Comparison of ENCODE assay signal across 11 cellular contexts in the genomic region with DNA sequence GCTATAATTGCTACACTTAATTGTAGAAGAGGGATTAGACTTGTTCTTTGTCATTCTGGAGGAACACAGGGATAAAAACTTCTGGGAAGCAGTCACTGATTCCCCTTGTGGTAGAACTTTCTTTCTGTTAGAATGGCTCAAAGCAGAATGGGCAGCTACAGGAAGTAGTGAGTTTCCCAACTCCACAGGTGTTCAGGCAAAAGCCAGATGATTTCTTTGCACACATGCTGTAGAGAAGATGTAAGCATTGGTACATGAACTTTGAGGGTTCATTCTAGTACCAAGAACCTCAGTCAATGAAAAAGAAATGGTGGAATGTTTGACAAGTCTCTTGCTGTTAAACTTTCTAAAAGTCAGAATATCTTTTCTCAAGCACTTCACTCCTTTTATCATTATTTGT.
"Had no signal": no experiment of that assay in that cellular context is flagged by ENCODE, and none has a peak within 500 bp of the region (broad histone marks: within the 10 kb centered on the region; RNA-seq: fewer than 3 reads in every experiment).

No MANE protein-coding gene starts in this region.

- H3K27me3 Mint-ChIP-seq: activated naive CD4-positive, alpha-beta T cell treated with anti-CD3 and anti-CD28 coated beads, Interleukin-2, amount 10 ng/mL, durations not matched to agents 7 days and 5 days; activated T-helper 17 cell treated with anti-CD3 and anti-CD28 coated beads, Interleukin-2, amount 50 U/mL, for 72 hours; stimulated activated naive CD8-positive, alpha-beta T cell treated with anti-CD3 and anti-CD28 coated beads, Interleukin-15, Interleukin-2, amounts not matched to agents 100 ng/mL and 50 ng/mL, for 24 hours; type B pancreatic cell had no signal

- H3K4me3 Mint-ChIP-seq: activated naive CD4-positive, alpha-beta T cell treated with anti-CD3 and anti-CD28 coated beads, Interleukin-2, amount 10 ng/mL, durations not matched to agents 7 days and 5 days; activated T-helper 17 cell treated with anti-CD3 and anti-CD28 coated beads, Interleukin-2, amount 50 U/mL, for 72 hours; nephron; stimulated activated naive CD8-positive, alpha-beta T cell treated with anti-CD3 and anti-CD28 coated beads, Interleukin-15, Interleukin-2, amounts not matched to agents 100 ng/mL and 50 ng/mL, for 24 hours; type B pancreatic cell had no signal

- H3K9me3 Mint-ChIP-seq: activated naive CD4-positive, alpha-beta T cell treated with anti-CD3 and anti-CD28 coated beads, Interleukin-2, amount 10 ng/mL, durations not matched to agents 7 days and 5 days; activated T-helper 17 cell treated with anti-CD3 and anti-CD28 coated beads, Interleukin-2, amount 50 U/mL, for 72 hours; nephron; stimulated activated naive CD8-positive, alpha-beta T cell treated with anti-CD3 and anti-CD28 coated beads, Interleukin-15, Interleukin-2, amounts not matched to agents 100 ng/mL and 50 ng/mL, for 24 hours; type B pancreatic cell had no signal

- H3K4me3 ChIP-seq: cardiac muscle cell, prostate gland, suprapubic skin had no signal

- ATAC-seq: activated T-helper 17 cell treated with anti-CD3 and anti-CD28 coated beads, Interleukin-2, amount 50 U/mL, for 72 hours; foreskin keratinocyte; sciatic nerve had no signal

- H3K27ac Mint-ChIP-seq: activated naive CD4-positive, alpha-beta T cell treated with anti-CD3 and anti-CD28 coated beads, Interleukin-2, amount 10 ng/mL, durations not matched to agents 7 days and 5 days; nephron; stimulated activated naive CD8-positive, alpha-beta T cell treated with anti-CD3 and anti-CD28 coated beads, Interleukin-15, Interleukin-2, amounts not matched to agents 100 ng/mL and 50 ng/mL, for 24 hours; type B pancreatic cell had no signal

- DNase-seq: activated CD4-positive, alpha-beta T cell treated with anti-CD3 and anti-CD28 coated beads, Interleukin-2, amount 50 U/mL, for 1 hour; activated naive CD4-positive, alpha-beta T cell treated with anti-CD3 and anti-CD28 coated beads, Interleukin-2, amount 10 ng/mL, durations not matched to agents 7 days and 5 days had no signal
